9 cellular contexts compared by ENCODE assay signal in genomic region chr1:233240839-233241682, GRCh38. TPM values are rescaled to one million over a fixed set of nuclear protein-coding genes. Genes with fewer than 3 reads are reported as not detected.
DNase-seq lines count a peak whose midpoint lies in the region; ATAC-seq and TF ChIP-seq lines count a peak whose summit lies in the region.
"Had no signal": no experiment of that assay in that cellular context is flagged by ENCODE, and none has a peak within 500 bp of the region (broad histone marks: within the 10 kb centered on the region; RNA-seq: fewer than 3 reads in every experiment).

No MANE protein-coding gene starts in this region.

- peaks cover 6% of the 10 kb centered on the region for H3K36me3 Mint-ChIP-seq in T-helper 2 cell treated with Interferon-gamma antibody and Interleukin-4, amounts not matched to agents 5 μg/mL and 100 μg/mL, for 36 hours (ENCODE audit: low read depth)

- peak; percentile 44 for TF ChIP-seq CTCF in thoracic aorta (IDR thresholded peaks at IDR 0.05)

- no peaks in the 10 kb centered on the region for H3K4me1 ChIP-seq in thoracic aorta (ENCODE audit: control insufficient read depth in 1 of 2, low read depth in 2 of 2)

- in situ Hi-C loops in Caki2 (cut with HindIII; ENCODE audit: low pct_unique_long_range_greater_than_20kb, low sequenced_read_pairs), result no loop called here

- peak overlapping the region; percentile 21 for H3K4me3 ChIP-seq in thoracic aorta

- no peaks in the 10 kb centered on the region for H3K9me3 Mint-ChIP-seq in T-helper 2 cell treated with Interferon-gamma antibody and Interleukin-4, amounts not matched to agents 5 μg/mL and 100 μg/mL, for 36 hours
- H3K9me3 Mint-ChIP-seq: T-helper 1 cell treated with Interleukin-12 subunit alpha and Interleukin-12 subunit beta and Interleukin-4 antibody, amounts not matched to agents 30 μg/mL and 1 μg/mL, for 36 hours had no signal

- ATAC-seq in GM21390 (IDR thresholded peaks at IDR 0.05; ENCODE audit: unreplicated experiment) (peak; percentile 87), left colon (peak; percentile 64), thoracic aorta (ENCODE audit: insufficient number of reproducible peaks, low FRiP score, low read depth) (no peak)

- peaks cover 4% of the 10 kb centered on the region for H3K4me1 Mint-ChIP-seq in T-helper 2 cell treated with Interferon-gamma antibody and Interleukin-4, amounts not matched to agents 5 μg/mL and 100 μg/mL, for 36 hours (ENCODE audit: low read depth)

- no peaks in the 10 kb centered on the region for H3K27me3 ChIP-seq in thoracic aorta (replicated peaks; ENCODE audit: insufficient read depth)

- H3K4me3 Mint-ChIP-seq in T-helper 2 cell treated with Interferon-gamma antibody and Interleukin-4, amounts not matched to agents 5 μg/mL and 100 μg/mL, for 36 hours, result no peak overlapping the region
- H3K4me3 Mint-ChIP-seq: T-helper 1 cell treated with Interleukin-12 subunit alpha and Interleukin-12 subunit beta and Interleukin-4 antibody, amounts not matched to agents 30 μg/mL and 1 μg/mL, for 36 hours had no signal

- no peaks in the 10 kb centered on the region for H3K9me3 ChIP-seq in thoracic aorta

- no peak overlapping the region for H3K27ac Mint-ChIP-seq in T-helper 2 cell treated with Interferon-gamma antibody and Interleukin-4, amounts not matched to agents 5 μg/mL and 100 μg/mL, for 36 hours
- H3K27ac Mint-ChIP-seq: T-helper 1 cell treated with Interleukin-12 subunit alpha and Interleukin-12 subunit beta and Interleukin-4 antibody, amounts not matched to agents 30 μg/mL and 1 μg/mL, for 36 hours had no signal

- no peaks in the 10 kb centered on the region for H3K27me3 Mint-ChIP-seq in T-helper 2 cell treated with Interferon-gamma antibody and Interleukin-4, amounts not matched to agents 5 μg/mL and 100 μg/mL, for 36 hours (ENCODE audit: low read depth)

- intact Hi-C loops in left colon (cut with DNase I, micrococcal nuclease), result loop anchor here in 1 of 2 donors (5.0 kb wide), 1 partner anchor 604 kb away; no protein-coding TSS in a partner anchor

- H3K27ac ChIP-seq in thoracic aorta, result no peak overlapping the region

- DNase-seq in Caki2 (ENCODE audit: low read depth) (peak; percentile 43), NCI-H774 (lab: John Stamatoyannopoulos, UW) (peak; percentile 51), cerebellar cortex (ENCODE audit: low spot score) (peak; percentile 61), left colon (peak; percentile 64 to 72), thoracic aorta (ENCODE audit: low spot score) (no peak)
- DNase-seq in activated effector memory CD4-positive, alpha-beta T cell treated with Interleukin-2 at 50 U/mL for 16 hours, result no peak
- DNase-seq in T-helper 2 cell treated with Interferon-gamma antibody and Interleukin-4, amounts not matched to agents 5 μg/mL and 100 μg/mL, for 36 hours (ENCODE audit: low spot score), result no peak

- no peaks in the 10 kb centered on the region for H3K36me3 ChIP-seq in thoracic aorta

RNA-seq across cellular contexts. Expression of gene PCNX2, which starts 54.5 kb away (rescaled TPM):
- total RNA-seq in Caki2 (2014; rRNA removed; shearing (Covaris generic); ENCODE audit: low replicate concordance), result 4.4 and 12.2 TPM in 2 replicates
- total RNA-seq in left colon, result 1 to 10 TPM; 5.7 to 9.8 TPM
- total RNA-seq in thoracic aorta, result 10 to 100 TPM; 13.6 to 14.8 TPM

Comparison
In these comparisons a context has a peak if more than half of its experiments do, and no peak if none do; other contexts are left out.
1. DNase-seq: peak in Caki2 (single experiment), NCI-H774 (single experiment), cerebellar cortex (single experiment) and left colon (2 of 2); none in thoracic aorta (single experiment), activated effector memory CD4-positive, alpha-beta T cell treated with Interleukin-2 at 50 U/mL for 16 hours (single experiment) and T-helper 2 cell treated with Interferon-gamma antibody and Interleukin-4, amounts not matched to agents 5 μg/mL and 100 μg/mL, for 36 hours (single experiment).